ENCODE assay signal across 3 cellular contexts in genomic region chr1:245311887-245312286, GRCh38.
TF ChIP-seq lines count a peak whose summit lies in the region.

No MANE protein-coding gene starts in this region.

TF ChIP-seq in SK-N-SH, 30 proteins besides CTCF, POLR2A, EP300 and RAD21 (continued from another document):
- TF ChIP-seq IRF3 (IDR thresholded peaks at IDR 0.05; ENCODE audit: low read depth, low read length) (no peak), FOXJ3 (CRISPR knock-in tag; IDR thresholded peaks at IDR 0.05) (no peak), MXI1 (IDR thresholded peaks at IDR 0.05; ENCODE audit: low read depth, low read length) (no peak), RFX5 (IDR thresholded peaks at IDR 0.05; ENCODE audit: low read length) (no peak), GATA2 (CRISPR knock-in tag; IDR thresholded peaks at IDR 0.05) (peak; percentile 56)

TF ChIP-seq in SK-N-SH treated with all-trans-retinoic acid at 6 μM for 48 hours, 23 proteins besides CTCF, POLR2A, EP300 and RAD21 (continued from another document):
- no peak for TF ChIP-seq PATZ1 (CRISPR knock-in tag; IDR thresholded peaks at IDR 0.05; ENCODE audit: borderline replicate concordance)
- no peak for TF ChIP-seq ZNF8 (CRISPR knock-in tag; IDR thresholded peaks at IDR 0.05)
- no peak for TF ChIP-seq ISL1 (CRISPR knock-in tag; IDR thresholded peaks at IDR 0.05)
- TF ChIP-seq PPARA (CRISPR knock-in tag; IDR thresholded peaks at IDR 0.05; ENCODE audit: borderline replicate concordance), result no peak
- no peak for TF ChIP-seq OSR1 (CRISPR knock-in tag; IDR thresholded peaks at IDR 0.05)
- TF ChIP-seq SNAI2 (CRISPR knock-in tag; IDR thresholded peaks at IDR 0.05), result no peak
- TF ChIP-seq CSRNP3 (CRISPR knock-in tag; IDR thresholded peaks at IDR 0.05), result no peak
- TF ChIP-seq, protein P1, sequence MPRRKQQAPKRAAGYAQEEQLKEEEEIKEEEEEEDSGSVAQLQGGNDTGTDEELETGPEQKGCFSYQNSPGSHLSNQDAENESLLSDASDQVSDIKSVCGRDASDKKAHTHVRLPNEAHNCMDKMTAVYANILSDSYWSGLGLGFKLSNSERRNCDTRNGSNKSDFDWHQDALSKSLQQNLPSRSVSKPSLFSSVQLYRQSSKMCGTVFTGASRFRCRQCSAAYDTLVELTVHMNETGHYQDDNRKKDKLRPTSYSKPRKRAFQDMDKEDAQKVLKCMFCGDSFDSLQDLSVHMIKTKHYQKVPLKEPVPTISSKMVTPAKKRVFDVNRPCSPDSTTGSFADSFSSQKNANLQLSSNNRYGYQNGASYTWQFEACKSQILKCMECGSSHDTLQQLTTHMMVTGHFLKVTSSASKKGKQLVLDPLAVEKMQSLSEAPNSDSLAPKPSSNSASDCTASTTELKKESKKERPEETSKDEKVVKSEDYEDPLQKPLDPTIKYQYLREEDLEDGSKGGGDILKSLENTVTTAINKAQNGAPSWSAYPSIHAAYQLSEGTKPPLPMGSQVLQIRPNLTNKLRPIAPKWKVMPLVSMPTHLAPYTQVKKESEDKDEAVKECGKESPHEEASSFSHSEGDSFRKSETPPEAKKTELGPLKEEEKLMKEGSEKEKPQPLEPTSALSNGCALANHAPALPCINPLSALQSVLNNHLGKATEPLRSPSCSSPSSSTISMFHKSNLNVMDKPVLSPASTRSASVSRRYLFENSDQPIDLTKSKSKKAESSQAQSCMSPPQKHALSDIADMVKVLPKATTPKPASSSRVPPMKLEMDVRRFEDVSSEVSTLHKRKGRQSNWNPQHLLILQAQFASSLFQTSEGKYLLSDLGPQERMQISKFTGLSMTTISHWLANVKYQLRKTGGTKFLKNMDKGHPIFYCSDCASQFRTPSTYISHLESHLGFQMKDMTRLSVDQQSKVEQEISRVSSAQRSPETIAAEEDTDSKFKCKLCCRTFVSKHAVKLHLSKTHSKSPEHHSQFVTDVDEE (CRISPR knock-in tag; IDR thresholded peaks at IDR 0.05), result no peak
- no peak for TF ChIP-seq GLIS3 (CRISPR knock-in tag; IDR thresholded peaks at IDR 0.05)
- no peak for TF ChIP-seq ZNF70 (CRISPR knock-in tag; IDR thresholded peaks at IDR 0.05)
- TF ChIP-seq, protein P2, sequence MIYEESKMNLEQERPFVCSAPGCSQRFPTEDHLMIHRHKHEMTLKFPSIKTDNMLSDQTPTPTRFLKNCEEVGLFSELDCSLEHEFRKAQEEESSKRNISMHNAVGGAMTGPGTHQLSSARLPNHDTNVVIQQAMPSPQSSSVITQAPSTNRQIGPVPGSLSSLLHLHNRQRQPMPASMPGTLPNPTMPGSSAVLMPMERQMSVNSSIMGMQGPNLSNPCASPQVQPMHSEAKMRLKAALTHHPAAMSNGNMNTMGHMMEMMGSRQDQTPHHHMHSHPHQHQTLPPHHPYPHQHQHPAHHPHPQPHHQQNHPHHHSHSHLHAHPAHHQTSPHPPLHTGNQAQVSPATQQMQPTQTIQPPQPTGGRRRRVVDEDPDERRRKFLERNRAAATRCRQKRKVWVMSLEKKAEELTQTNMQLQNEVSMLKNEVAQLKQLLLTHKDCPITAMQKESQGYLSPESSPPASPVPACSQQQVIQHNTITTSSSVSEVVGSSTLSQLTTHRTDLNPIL (CRISPR knock-in tag; IDR thresholded peaks at IDR 0.05; ENCODE audit: low read depth), result no peak
- no peak for TF ChIP-seq ZFP3 (CRISPR knock-in tag; IDR thresholded peaks at IDR 0.05)
- no peak for TF ChIP-seq BACH2 (CRISPR knock-in tag; IDR thresholded peaks at IDR 0.05; ENCODE audit: borderline replicate concordance)
- TF ChIP-seq ZFP30 (CRISPR knock-in tag; IDR thresholded peaks at IDR 0.05), result no peak

TF ChIP-seq in GM12878, 131 proteins besides CTCF, POLR2A, EP300 and RAD21 (continued from another document):
- TF ChIP-seq CEBPZ (IDR thresholded peaks at IDR 0.05; ENCODE audit: low read depth, low read length), result no peak
